ENCODE assay signal across 32 cellular contexts in genomic region chr4:185270885-185271284, GRCh38.
"Had no signal": no experiment of that assay in that cellular context is flagged by ENCODE, and none has a peak within 500 bp of the region (broad histone marks: within the 10 kb centered on the region; RNA-seq: fewer than 3 reads in every experiment).

No MANE protein-coding gene starts in this region.

- H3K9me3 ChIP-seq: ascending aorta, breast epithelium, colonic mucosa, esophagus squamous epithelium, gastroesophageal sphincter had no signal

- H3K4me3 Mint-ChIP-seq: activated B cell treated with CpG ODN at 0.5 μM for 24 hours; activated CD4-positive, alpha-beta memory T cell treated with anti-CD3 and anti-CD28 coated beads, Interleukin-2, amount 10 ng/mL, durations not matched to agents 7 days and 5 days; activated naive CD4-positive, alpha-beta T cell treated with anti-CD3 and anti-CD28 coated beads, Interleukin-2, amount 10 ng/mL, durations not matched to agents 7 days and 5 days; activated naive CD8-positive, alpha-beta T cell treated with anti-CD3 and anti-CD28 coated beads, Interleukin-2, amount 10 ng/mL, durations not matched to agents 7 days and 5 days; activated T-cell treated with anti-CD3 and anti-CD28 coated beads, Interleukin-2, amount 50 U/mL, for 24 hours; activated T-cell treated with anti-CD3 and anti-CD28 coated beads, Interleukin-2, amount 50 U/mL, for 72 hours; brain; T-helper 17 cell; T-helper 2 cell treated with Interferon-gamma antibody and Interleukin-4, amounts not matched to agents 5 μg/mL and 100 μg/mL, for 36 hours had no signal

- H3K27ac ChIP-seq: ascending aorta, breast epithelium, cardiac muscle cell, colonic mucosa, epithelial cell of prostate, esophagus squamous epithelium, gastroesophageal sphincter, WERI-Rb-1 had no signal

- H3K36me3 ChIP-seq: breast epithelium, cardiac muscle cell, colonic mucosa, WERI-Rb-1 had no signal

- H3K27me3 Mint-ChIP-seq: activated B cell treated with CpG ODN at 0.5 μM for 24 hours; activated CD4-positive, alpha-beta memory T cell treated with anti-CD3 and anti-CD28 coated beads, Interleukin-2, amount 10 ng/mL, durations not matched to agents 7 days and 5 days; activated naive CD4-positive, alpha-beta T cell treated with anti-CD3 and anti-CD28 coated beads, Interleukin-2, amount 10 ng/mL, durations not matched to agents 7 days and 5 days; activated naive CD8-positive, alpha-beta T cell treated with anti-CD3 and anti-CD28 coated beads, Interleukin-2, amount 10 ng/mL, durations not matched to agents 7 days and 5 days; activated T-cell treated with anti-CD3 and anti-CD28 coated beads, Interleukin-2, amount 50 U/mL, for 24 hours; brain; T-helper 17 cell had no signal

- H3K4me3 ChIP-seq: ascending aorta, breast epithelium, cardiac muscle cell, colonic mucosa, esophagus squamous epithelium, gastroesophageal sphincter had no signal

- DNase-seq: activated B cell treated with CpG ODN at 0.5 μM for 24 hours; activated CD4-positive, alpha-beta memory T cell treated with anti-CD3 and anti-CD28 coated beads, Interleukin-2, amount 10 ng/mL, durations not matched to agents 7 days and 5 days; activated CD4-positive, alpha-beta T cell treated with anti-CD3 and anti-CD28 coated beads for 48 hours; activated CD4-positive, alpha-beta T cell treated with anti-CD3 and anti-CD28 coated beads, Interleukin-2, amount 50 U/mL, for 4 hours; activated CD8-positive, alpha-beta memory T cell treated with anti-CD3 and anti-CD28 coated beads, Interleukin-2, amount 50 U/mL, for 48 hours; activated gamma-delta T cell; activated naive CD4-positive, alpha-beta T cell; activated naive CD4-positive, alpha-beta T cell treated with anti-CD3 and anti-CD28 coated beads, Interleukin-2, amount 10 ng/mL, durations not matched to agents 7 days and 5 days; activated naive CD8-positive, alpha-beta T cell treated with anti-CD3 and anti-CD28 coated beads, Interleukin-2, amount 10 ng/mL, durations not matched to agents 7 days and 5 days; activated T-cell treated with anti-CD3 and anti-CD28 coated beads for 4 hours; activated T-cell treated with anti-CD3 and anti-CD28 coated beads, Interleukin-2, amount 50 U/mL, for 24 hours; activated T-cell treated with anti-CD3 and anti-CD28 coated beads, Interleukin-2, amount 50 U/mL, for 72 hours; central memory CD4-positive, alpha-beta T cell; cerebellar nuclear complex; colonic mucosa; effector CD8-positive, alpha-beta T cell; esophagus squamous epithelium; foreskin melanocyte; T-helper 1 cell; T-helper 17 cell; T1000; WERI-Rb-1 had no signal

- H3K9me3 Mint-ChIP-seq: activated B cell treated with CpG ODN at 0.5 μM for 24 hours; activated CD4-positive, alpha-beta memory T cell treated with anti-CD3 and anti-CD28 coated beads, Interleukin-2, amount 10 ng/mL, durations not matched to agents 7 days and 5 days; activated naive CD4-positive, alpha-beta T cell treated with anti-CD3 and anti-CD28 coated beads, Interleukin-2, amount 10 ng/mL, durations not matched to agents 7 days and 5 days; activated naive CD4-positive, alpha-beta T cell treated with anti-CD3 and anti-CD28 coated beads, Interleukin-2, amount 50 U/mL, for 72 hours; activated naive CD8-positive, alpha-beta T cell treated with anti-CD3 and anti-CD28 coated beads, Interleukin-2, amount 10 ng/mL, durations not matched to agents 7 days and 5 days; activated T-cell treated with anti-CD3 and anti-CD28 coated beads, Interleukin-2, amount 50 U/mL, for 24 hours; activated T-cell treated with anti-CD3 and anti-CD28 coated beads, Interleukin-2, amount 50 U/mL, for 72 hours; brain; T-helper 2 cell treated with Interferon-gamma antibody and Interleukin-4, amounts not matched to agents 5 μg/mL and 100 μg/mL, for 36 hours had no signal

- H3K27ac Mint-ChIP-seq: activated B cell treated with CpG ODN at 0.5 μM for 24 hours; activated CD4-positive, alpha-beta memory T cell treated with anti-CD3 and anti-CD28 coated beads, Interleukin-2, amount 10 ng/mL, durations not matched to agents 7 days and 5 days; activated naive CD4-positive, alpha-beta T cell treated with anti-CD3 and anti-CD28 coated beads, Interleukin-2, amount 10 ng/mL, durations not matched to agents 7 days and 5 days; activated naive CD4-positive, alpha-beta T cell treated with anti-CD3 and anti-CD28 coated beads, Interleukin-2, amount 50 U/mL, for 72 hours; activated naive CD8-positive, alpha-beta T cell treated with anti-CD3 and anti-CD28 coated beads, Interleukin-2, amount 10 ng/mL, durations not matched to agents 7 days and 5 days; activated T-cell treated with anti-CD3 and anti-CD28 coated beads, Interleukin-2, amount 50 U/mL, for 24 hours; brain; T-helper 17 cell; T-helper 2 cell treated with Interferon-gamma antibody and Interleukin-4, amounts not matched to agents 5 μg/mL and 100 μg/mL, for 36 hours had no signal

- H3K4me1 ChIP-seq: breast epithelium, colonic mucosa, esophagus squamous epithelium, gastroesophageal sphincter had no signal

- H3K27me3 ChIP-seq: ascending aorta, breast epithelium, cardiac muscle cell, colonic mucosa, esophagus squamous epithelium, gastroesophageal sphincter had no signal

- FAIRE-seq: endometrium, endothelial cell of umbilical vein had no signal
